ENCODE assay signal across 8 cellular contexts in genomic region chr18:12038661-12039417, GRCh38. TPM values are rescaled to one million over a fixed set of nuclear protein-coding genes. Genes with fewer than 3 reads are reported as not detected.
A peak's percentile ranks its signal among the peaks of the same experiment; 100 is the strongest.
DNase-seq lines count a peak whose midpoint lies in the region; ATAC-seq and FAIRE-seq lines count a peak whose summit lies in the region.

No MANE protein-coding gene starts in this region.

- H3K4me1 Mint-ChIP-seq in activated CD4-positive, alpha-beta T cell treated with anti-CD3 and anti-CD28 coated beads, Interleukin-2, amount 10 ng/mL, durations not matched to agents 24 days and 14 days: peaks cover 17% of the 10 kb centered on the region

- H3K4me3 Mint-ChIP-seq in activated CD4-positive, alpha-beta T cell treated with anti-CD3 and anti-CD28 coated beads, Interleukin-2, amount 10 ng/mL, durations not matched to agents 24 days and 14 days: peak overlapping the region; percentile 82

- no peaks in the 10 kb centered on the region for H3K9me3 Mint-ChIP-seq in activated CD4-positive, alpha-beta T cell treated with anti-CD3 and anti-CD28 coated beads, Interleukin-2, amount 10 ng/mL, durations not matched to agents 24 days and 14 days

- ATAC-seq in HG03045 (IDR thresholded peaks at IDR 0.05; ENCODE audit: unreplicated experiment): peak; percentile 92
- ATAC-seq in left lobe of liver: peak; percentile 99

- peak overlapping the region; percentile 41 for H3K27ac Mint-ChIP-seq in activated CD4-positive, alpha-beta T cell treated with anti-CD3 and anti-CD28 coated beads, Interleukin-2, amount 10 ng/mL, durations not matched to agents 24 days and 14 days

- H3K27me3 Mint-ChIP-seq in activated CD4-positive, alpha-beta T cell treated with anti-CD3 and anti-CD28 coated beads, Interleukin-2, amount 10 ng/mL, durations not matched to agents 24 days and 14 days: peaks cover 9% of the 10 kb centered on the region

- intact Hi-C loops in activated CD4-positive, alpha-beta T cell treated with anti-CD3 and anti-CD28 coated beads, Interleukin-2, amount 10 ng/mL, durations not matched to agents 24 days and 14 days (cut with micrococcal nuclease): loop anchor here (1.0 to 5.0 kb wide), 4 partner anchors 58 to 306 kb away; partner anchors contain the start of genes CHMP1B and IMPA2

- peak; percentile 83 for FAIRE-seq in GM18507 (lab: Jason Lieb, UNC)

- no peaks in the 10 kb centered on the region for H3K36me3 Mint-ChIP-seq in activated CD4-positive, alpha-beta T cell treated with anti-CD3 and anti-CD28 coated beads, Interleukin-2, amount 10 ng/mL, durations not matched to agents 24 days and 14 days (ENCODE audit: low read depth)

- DNase-seq in A172 (ENCODE audit: low spot score): peak; percentile 55
- peak; percentile 69 for DNase-seq in GM18507 (ENCODE audit: extremely low spot score, insufficient read length, low read depth)
- DNase-seq in NCI-H510A (lab: John Stamatoyannopoulos, UW): peak; percentile 48
- DNase-seq in activated CD4-positive, alpha-beta T cell treated with anti-CD3 and anti-CD28 coated beads, Interleukin-2, amount 10 ng/mL, durations not matched to agents 24 days and 14 days: peak; percentile 94
- peak; percentile 57 for DNase-seq in dedifferentiated amniotic fluid mesenchymal stem cell (ENCODE audit: extremely low spot score)
- peak; percentile 90 for DNase-seq in left lobe of liver (ENCODE audit: low spot score)
- peak; percentile 70 to 71 for DNase-seq in stimulated activated CD4-positive, alpha-beta T cell treated with anti-CD3 and anti-CD28 coated beads, Interleukin-1b, Interleukin-23, amount 100 ng/mL, for 4 hours (ENCODE audit: low read depth in 2 of 2)

RNA-seq across cellular contexts. Expression of gene ANKRD62, which starts 54.8 kb away (rescaled TPM):
- total RNA-seq in A172 (2014; rRNA removed; shearing (Covaris generic)): not detected in 2 replicates
- total RNA-seq in activated CD4-positive, alpha-beta T cell treated with anti-CD3 and anti-CD28 coated beads, Interleukin-2, amount 10 ng/mL, durations not matched to agents 24 days and 14 days: not detected in 2 replicates
- not detected for total RNA-seq in left lobe of liver

RNA-seq across cellular contexts. Expression of gene IMPA2, which starts 57.5 kb away (rescaled TPM):
- 12.9 and 17.6 TPM in 2 replicates for total RNA-seq in A172 (2014; rRNA removed; shearing (Covaris generic))
- 18.8 and 20.1 TPM in 2 replicates for total RNA-seq in activated CD4-positive, alpha-beta T cell treated with anti-CD3 and anti-CD28 coated beads, Interleukin-2, amount 10 ng/mL, durations not matched to agents 24 days and 14 days
- total RNA-seq in left lobe of liver: 51.3 TPM

Comparison
In these comparisons a context has a peak if more than half of its experiments do, and no peak if none do; other contexts are left out.
1. Peak in every context shown above with its lines: DNase-seq and ATAC-seq.